ENCODE assay signal across 23 cellular contexts in the genomic region with DNA sequence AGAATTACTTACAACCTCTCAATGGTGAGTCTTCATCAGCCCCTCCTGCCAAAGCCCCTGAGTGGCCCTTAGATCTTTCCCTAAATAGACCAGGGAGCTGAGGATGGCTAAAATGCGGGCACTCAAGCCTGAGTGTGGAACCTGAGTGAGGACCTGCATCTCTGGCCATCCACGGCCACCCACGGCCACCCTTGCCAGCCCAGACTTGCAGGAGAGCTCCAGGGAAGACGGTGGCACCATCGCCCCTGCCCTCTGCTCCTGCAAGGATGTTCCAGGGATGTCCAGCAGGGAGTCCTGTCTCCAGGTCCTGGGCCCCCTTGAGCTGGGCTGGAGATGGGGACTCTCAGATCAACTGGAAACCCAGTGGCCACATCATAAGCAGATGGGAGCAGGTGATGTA.
"Had no signal": no experiment of that assay in that cellular context is flagged by ENCODE, and none has a peak within 500 bp of the region (broad histone marks: within the 10 kb centered on the region; RNA-seq: fewer than 3 reads in every experiment).

No MANE protein-coding gene starts in this region.

- ATAC-seq: effector memory CD8-positive, alpha-beta T cell; esophagus mucosa; gastrocnemius medialis; heart right ventricle; left lung; left ventricle myocardium superior; lower lobe of right lung; mucosa of descending colon had no signal

- H3K36me3 ChIP-seq: colonic mucosa, esophagus squamous epithelium, gastrocnemius medialis, heart right ventricle, left lung, lower lobe of right lung had no signal

- H3K27me3 ChIP-seq: colonic mucosa had no signal

- DNase-seq: colonic mucosa; cortex of kidney; effector CD8-positive, alpha-beta T cell; effector memory CD8-positive, alpha-beta T cell; endodermal cell; erythroblast; esophagus squamous epithelium; foreskin fibroblast; foreskin melanocyte; gastrocnemius medialis; glutamatergic neuron; head of caudate nucleus; heart right ventricle; hippocampal formation; kidney glomerular epithelial cell; left ventricle myocardium superior; lower lobe of right lung; mesenchymal stem cell; mucosa of descending colon; naive B cell had no signal

- H3K4me3 ChIP-seq: colonic mucosa, esophagus squamous epithelium, gastrocnemius medialis, heart right ventricle, left lung, lower lobe of right lung, mucosa of descending colon had no signal

- H3K9me3 ChIP-seq: colonic mucosa, esophagus squamous epithelium, gastrocnemius medialis, heart right ventricle, left lung, lower lobe of right lung, mucosa of descending colon had no signal

- H3K4me1 ChIP-seq: colonic mucosa, gastrocnemius medialis, left lung, lower lobe of right lung had no signal

- H3K27ac ChIP-seq: colonic mucosa, epithelial cell of prostate, esophagus squamous epithelium, gastrocnemius medialis, heart right ventricle, left lung, lower lobe of right lung had no signal
